ENCODE assay signal across 1 cellular context in the genomic region with DNA sequence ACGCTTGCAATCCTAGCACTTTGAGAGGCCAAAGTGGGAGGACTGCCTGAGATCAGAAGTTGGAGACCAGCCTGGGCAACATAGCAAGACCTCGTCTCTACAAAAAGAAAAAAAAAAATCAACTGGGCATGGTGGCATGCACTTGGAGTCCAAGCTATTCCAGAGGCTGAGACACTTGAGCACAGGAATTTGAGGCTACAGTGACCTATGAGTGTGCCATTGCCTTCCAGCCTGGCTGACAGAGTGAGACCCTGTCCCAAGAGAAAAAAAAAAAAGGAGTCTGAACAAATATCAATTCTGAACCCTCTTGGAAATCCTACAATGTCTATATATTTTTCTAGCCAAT.
TF ChIP-seq lines count a peak whose summit lies in the region.

No MANE protein-coding gene starts in this region.

TF ChIP-seq in HEK293T, 16 proteins besides CTCF, POLR2A, EP300 and RAD21 (continued from another document):
- TF ChIP-seq, protein P1, sequence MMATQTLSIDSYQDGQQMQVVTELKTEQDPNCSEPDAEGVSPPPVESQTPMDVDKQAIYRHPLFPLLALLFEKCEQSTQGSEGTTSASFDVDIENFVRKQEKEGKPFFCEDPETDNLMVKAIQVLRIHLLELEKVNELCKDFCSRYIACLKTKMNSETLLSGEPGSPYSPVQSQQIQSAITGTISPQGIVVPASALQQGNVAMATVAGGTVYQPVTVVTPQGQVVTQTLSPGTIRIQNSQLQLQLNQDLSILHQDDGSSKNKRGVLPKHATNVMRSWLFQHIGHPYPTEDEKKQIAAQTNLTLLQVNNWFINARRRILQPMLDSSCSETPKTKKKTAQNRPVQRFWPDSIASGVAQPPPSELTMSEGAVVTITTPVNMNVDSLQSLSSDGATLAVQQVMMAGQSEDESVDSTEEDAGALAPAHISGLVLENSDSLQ (IDR thresholded peaks at IDR 0.05) = no peak
- no peak for TF ChIP-seq FOXM1 (IDR thresholded peaks at IDR 0.05; ENCODE audit: borderline replicate concordance)
- no peak for TF ChIP-seq HDGF (IDR thresholded peaks at IDR 0.05; ENCODE audit: borderline replicate concordance)
- no peak for TF ChIP-seq SUZ12 (IDR thresholded peaks at IDR 0.05)
- no peak for TF ChIP-seq TARDBP (IDR thresholded peaks at IDR 0.05)
- no peak for TF ChIP-seq LEF1 (IDR thresholded peaks at IDR 0.05; ENCODE audit: borderline replicate concordance)
- TF ChIP-seq CTBP1 (IDR thresholded peaks at IDR 0.05; ENCODE audit: borderline replicate concordance) = no peak
- no peak for TF ChIP-seq BHLHE40 (IDR thresholded peaks at IDR 0.05; ENCODE audit: borderline replicate concordance)
- no peak for TF ChIP-seq NFRKB (IDR thresholded peaks at IDR 0.05)
- TF ChIP-seq SP1 (IDR thresholded peaks at IDR 0.05) = no peak
- TF ChIP-seq FOXK2 (IDR thresholded peaks at IDR 0.05) = no peak
- no peak for TF ChIP-seq FOXA1 (IDR thresholded peaks at IDR 0.05)
- no peak for TF ChIP-seq ELF4 (IDR thresholded peaks at IDR 0.05)
